Comparison of ENCODE assay signal across 1 cellular context in the genomic region with DNA sequence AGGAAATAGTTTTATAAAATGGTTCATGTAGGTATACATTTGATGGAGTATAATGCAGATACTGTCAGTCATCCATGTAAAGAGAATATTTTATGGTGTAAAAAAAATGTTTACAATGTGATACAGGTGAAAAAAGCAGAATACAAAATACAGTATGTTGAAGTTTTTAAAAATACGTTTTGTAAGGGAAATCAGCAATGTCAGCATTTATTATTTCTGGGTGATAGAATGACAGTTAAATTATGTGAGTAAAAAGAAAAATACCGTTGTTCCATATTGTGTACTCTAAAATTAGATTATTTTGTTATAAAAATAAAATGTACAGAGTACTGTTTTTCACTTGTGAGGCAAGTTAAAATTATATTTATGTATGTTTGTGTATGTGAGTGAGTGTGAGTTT.
TF ChIP-seq lines count a peak whose summit lies in the region.

No MANE protein-coding gene starts in this region.

TF ChIP-seq in H1, 55 proteins besides CTCF, POLR2A, EP300 and RAD21:
- TF ChIP-seq MAFK (IDR thresholded peaks at IDR 0.05; ENCODE audit: low read depth, low read length) (peak; percentile 82; the same call in 1 of the 2 replicates), SUZ12 (IDR thresholded peaks at IDR 0.05; ENCODE audit: low read length) (no peak)
